ENCODE assay signal across 1 cellular context in genomic region chr7:98352621-98353020, GRCh38.
TF ChIP-seq lines count a peak whose summit lies in the region.

No MANE protein-coding gene starts in this region.

TF ChIP-seq in HepG2, 621 proteins besides CTCF, POLR2A, EP300 and RAD21 (continued from another document):
- TF ChIP-seq ZNF770 (CRISPR knock-in tag; IDR thresholded peaks at IDR 0.05) (no peak), TGIF2 (CRISPR knock-in tag; IDR thresholded peaks at IDR 0.05) (no peak), DZIP1 (CRISPR knock-in tag; IDR thresholded peaks at IDR 0.05) (no peak), SRSF4 (IDR thresholded peaks at IDR 0.05; ENCODE audit: low read depth, low read length, poor library complexity, severe bottlenecking) (no peak), LCORL (IDR thresholded peaks at IDR 0.05) (no peak), LCORL (CRISPR knock-in tag; IDR thresholded peaks at IDR 0.05) (no peak), CENPBD1 (CRISPR knock-in tag; IDR thresholded peaks at IDR 0.05; ENCODE audit: borderline replicate concordance, low read depth) (no peak), ZNF670 (CRISPR knock-in tag; IDR thresholded peaks at IDR 0.05; ENCODE audit: borderline replicate concordance) (no peak)
